Comparison of ENCODE assay signal across 37 cellular contexts in genomic region chr5:159481751-159482150, GRCh38.
DNase-seq lines count a peak whose midpoint lies in the region; FAIRE-seq and TF ChIP-seq lines count a peak whose summit lies in the region.
"Had no signal": no experiment of that assay in that cellular context is flagged by ENCODE, and none has a peak within 500 bp of the region (broad histone marks: within the 10 kb centered on the region; RNA-seq: fewer than 3 reads in every experiment).

No MANE protein-coding gene starts in this region.

- H3K4me3 ChIP-seq in mammary epithelial cell (replicated peaks in 1 of 3; ENCODE audit: insufficient read depth in 1 of 3, low read depth in 2 of 3, low read length in 3 of 3) (no peak overlapping the region), bronchial epithelial cell (ENCODE audit: low read depth, low read length) (no peak overlapping the region), epithelial cell of esophagus (ENCODE audit: low read length) (no peak overlapping the region), esophagus muscularis mucosa (no peak overlapping the region), ascending aorta (no peak overlapping the region)
- H3K4me3 ChIP-seq: A549; BLaER1; BLaER1 treated with 17β-estradiol and CSF1 and Interleukin-3, amounts not matched to agents 10 nM and 100 nM had no signal

- CTCF ChIA-PET in MCF 10A (lab: Yijun Ruan, JAX) (interaction anchor here (0.8 to 1.5 kb wide), 3 partner anchors 11 to 863 kb away, joined by 3 to 6 read pairs (median 4); no protein-coding TSS in a partner anchor), mammary epithelial cell (lab: Charles Lee; ENCODE audit: low non-redundant PET) (no interaction called here)

- intact Hi-C loops in MCF 10A (cut with micrococcal nuclease) = no loop called here
- intact Hi-C loops in mammary epithelial cell (cut with micrococcal nuclease) = no loop called here
- intact Hi-C loops in esophagus muscularis mucosa (cut with DNase I) = no loop called here
- intact Hi-C loops in ascending aorta (cut with DNase I) = no loop called here

- H3K27ac ChIP-seq in mammary epithelial cell (ENCODE audit: insufficient read depth, low read depth, low read length) (no peak overlapping the region), esophagus muscularis mucosa (replicated peaks in 1 of 4) (no peak overlapping the region), ascending aorta (no peak overlapping the region)
- H3K27ac ChIP-seq: 22Rv1; A549; BLaER1; BLaER1 treated with 17β-estradiol and CSF1 and Interleukin-3, amounts not matched to agents 10 nM and 100 nM; C4-2B had no signal

- H3K36me3 ChIP-seq in mammary epithelial cell (ENCODE audit: insufficient read depth, low read length) = no peaks in the 10 kb centered on the region
- H3K36me3 ChIP-seq in bronchial epithelial cell (ENCODE audit: control insufficient read depth, insufficient read depth, low read length) = no peaks in the 10 kb centered on the region
- no peaks in the 10 kb centered on the region for H3K36me3 ChIP-seq in esophagus muscularis mucosa
- no peaks in the 10 kb centered on the region for H3K36me3 ChIP-seq in ascending aorta
- H3K36me3 ChIP-seq: BE2C; BLaER1; BLaER1 treated with 17β-estradiol and CSF1 and Interleukin-3, amounts not matched to agents 10 nM and 100 nM had no signal

- no peaks in the 10 kb centered on the region for H3K4me1 ChIP-seq in mammary epithelial cell (ENCODE audit: insufficient read depth, low read length)
- H3K4me1 ChIP-seq in esophagus muscularis mucosa = no peaks in the 10 kb centered on the region
- no peaks in the 10 kb centered on the region for H3K4me1 ChIP-seq in ascending aorta
- H3K4me1 ChIP-seq: A549, BE2C, Caco-2 had no signal

- H3K27me3 ChIP-seq in mammary epithelial cell (ENCODE audit: insufficient read depth, low read length) (no peaks in the 10 kb centered on the region), bronchial epithelial cell (ENCODE audit: control insufficient read depth, insufficient read depth, low read length) (no peaks in the 10 kb centered on the region), esophagus muscularis mucosa (no peaks in the 10 kb centered on the region), ascending aorta (no peaks in the 10 kb centered on the region)
- H3K27me3 ChIP-seq: BE2C; BLaER1; BLaER1 treated with 17β-estradiol and CSF1 and Interleukin-3, amounts not matched to agents 10 nM and 100 nM had no signal

- dilution Hi-C loops in mammary epithelial cell (cut with HindIII; ENCODE audit: low sequenced_read_pairs) = loop anchor here (5.0 kb wide), 2 partner anchors 66 to 104 kb away; no protein-coding TSS in a partner anchor

- no peak for FAIRE-seq in bronchial epithelial cell (lab: Jason Lieb, UNC)
- FAIRE-seq: A204.1, A549, D721Med had no signal

- no peak for TF ChIP-seq CTCF in MCF 10A (IDR thresholded peaks at IDR 0.05; ENCODE audit: unreplicated experiment)
- no peak for TF ChIP-seq CTCF in mammary epithelial cell (conservative IDR thresholded peaks at IDR 0.05 in 1 of 2, IDR thresholded peaks at IDR 0.05 in 1 of 2; ENCODE audit: extremely low read depth in 1 of 2, insufficient read depth in 1 of 2, low read depth in 1 of 2, low read length in 2 of 2)
- no peak for TF ChIP-seq CTCF in bronchial epithelial cell (IDR thresholded peaks at IDR 0.05; ENCODE audit: insufficient read depth, low read length, severe bottlenecking)
- no peak for TF ChIP-seq CTCF in epithelial cell of esophagus (IDR thresholded peaks at IDR 0.05; ENCODE audit: insufficient read depth, low read depth, low read length, missing control alignments)
- no peak for TF ChIP-seq CTCF in esophagus muscularis mucosa (IDR thresholded peaks at IDR 0.05)
- TF ChIP-seq CTCF in ascending aorta (IDR thresholded peaks at IDR 0.05) = no peak

- H3K9me3 ChIP-seq in mammary epithelial cell (replicated peaks; ENCODE audit: insufficient read depth, low read length) (no peaks in the 10 kb centered on the region), esophagus muscularis mucosa (no peaks in the 10 kb centered on the region), ascending aorta (no peaks in the 10 kb centered on the region)
- H3K9me3 ChIP-seq: A549, BE2C, Caco-2 had no signal

- no peak overlapping the region for H3K9ac ChIP-seq in mammary epithelial cell (ENCODE audit: insufficient read depth, low read length)
- H3K9ac ChIP-seq: BLaER1; BLaER1 treated with 17β-estradiol and CSF1 and Interleukin-3, amounts not matched to agents 10 nM and 100 nM had no signal

- BruUV-seq in MCF 10A (replicated peaks; lab: Mats Ljungman, UMichigan) (no TSS peak), mammary epithelial cell (replicated peaks; lab: Mats Ljungman, UMichigan) (no TSS peak)

- POLR2A ChIA-PET in MCF 10A (lab: Yijun Ruan, JAX) = interaction anchor here (0.9 to 1.8 kb wide), 7 partner anchors 11 to 528 kb away, joined by 3 to 9 read pairs (median 5); partner anchors contain the start of gene TTC1

- no peaks in the 10 kb centered on the region for H3K79me2 ChIP-seq in mammary epithelial cell (ENCODE audit: insufficient read depth, low read length)

- DNase-seq in MCF 10A (ENCODE audit: unreplicated experiment) (no peak), mammary epithelial cell (no peak), bronchial epithelial cell (ENCODE audit: low read depth) (peak; percentile 53), epithelial cell of esophagus (ENCODE audit: low read depth) (peak; percentile 52), esophagus muscularis mucosa (ENCODE audit: extremely low spot score) (peak; percentile 64), superior temporal gyrus (ENCODE audit: extremely low spot score) (no peak), ascending aorta (ENCODE audit: low spot score in 2 of 2) (no peak), putamen (ENCODE audit: low spot score) (no peak)
- DNase-seq: 8988T; ACHN; AML-193; BE2C; C1 segment of cervical spinal cord; Caco-2; Calu3; CD4-positive, alpha-beta memory T cell; CD4-positive, alpha-beta T cell; CD4-positive, CD25-positive, alpha-beta regulatory T cell; CD8-positive, alpha-beta memory T cell; CD8-positive, alpha-beta T cell; COR-L47; DMS 273 treated with DMSO at 0.1 percent for 48 hours; DMS153; DMS53; DMS79; DMS79 treated with DMSO at 0.1 percent for 48 hours; DND-41; EL had no signal

- H3K27me3 Mint-ChIP-seq in MCF 10A (ENCODE audit: insufficient read depth, unreplicated experiment) = no peaks in the 10 kb centered on the region
- H3K27me3 Mint-ChIP-seq: B cell; CD4-positive, alpha-beta memory T cell; CD4-positive, alpha-beta T cell had no signal

- peaks cover 6% of the 10 kb centered on the region for H3K4me1 Mint-ChIP-seq in MCF 10A (ENCODE audit: insufficient read depth, unreplicated experiment)

- H3K4me2 ChIP-seq in mammary epithelial cell (ENCODE audit: insufficient read depth, low read depth, low read length) = no peak overlapping the region
- H3K4me2 ChIP-seq: A549; BLaER1; BLaER1 treated with 17β-estradiol and CSF1 and Interleukin-3, amounts not matched to agents 10 nM and 100 nM had no signal

- no peak for TF ChIP-seq EP300 in esophagus muscularis mucosa (IDR thresholded peaks at IDR 0.05)

- H3K27ac Mint-ChIP-seq in MCF 10A (ENCODE audit: low read depth, unreplicated experiment) = peak overlapping the region; percentile 24
- H3K27ac Mint-ChIP-seq: B cell; CD4-positive, alpha-beta memory T cell; CD4-positive, alpha-beta T cell; CD8-positive, alpha-beta memory T cell; CD8-positive, alpha-beta T cell had no signal

- H3K9me3 Mint-ChIP-seq in MCF 10A (ENCODE audit: unreplicated experiment) = no peaks in the 10 kb centered on the region
- H3K9me3 Mint-ChIP-seq: CD8-positive, alpha-beta T cell had no signal

- WGBS in mammary epithelial cell (ENCODE audit: low coverage, missing lambda C conversion rate) = 13% methylated on average over 1 of the region's 1 CpG
- WGBS in esophagus muscularis mucosa = 80% methylated on average over 1 of the region's 1 CpG

- no peaks in the 10 kb centered on the region for H4K20me1 ChIP-seq in mammary epithelial cell (ENCODE audit: insufficient read depth, low read length)
- H4K20me1 ChIP-seq: BLaER1; BLaER1 treated with 17β-estradiol and CSF1 and Interleukin-3, amounts not matched to agents 10 nM and 100 nM had no signal

- TF ChIP-seq POLR2A in esophagus muscularis mucosa (IDR thresholded peaks at IDR 0.05; ENCODE audit: low read depth) = no peak

- no peaks in the 10 kb centered on the region for H3K36me3 Mint-ChIP-seq in MCF 10A (ENCODE audit: insufficient read depth, unreplicated experiment)
- H3K36me3 Mint-ChIP-seq: CD14-positive monocyte; CD4-positive, alpha-beta memory T cell; CD4-positive, CD25-positive, alpha-beta regulatory T cell; CD8-positive, alpha-beta memory T cell; CD8-positive, alpha-beta T cell had no signal

- in situ Hi-C loops in mammary epithelial cell (cut with MboI; ENCODE audit: low sequenced_read_pairs in 2 of 2) = no loop called here

- H3K4me3 Mint-ChIP-seq in MCF 10A (ENCODE audit: unreplicated experiment) = no peak overlapping the region
- H3K4me3 Mint-ChIP-seq: B cell; CD14-positive monocyte; CD4-positive, alpha-beta memory T cell; CD4-positive, alpha-beta T cell; CD4-positive, CD25-positive, alpha-beta regulatory T cell; CD8-positive, alpha-beta memory T cell; CD8-positive, alpha-beta T cell had no signal

- no peak overlapping the region for H2AFZ ChIP-seq in mammary epithelial cell (ENCODE audit: low read depth, low read length)

Comparison
In these comparisons a context has a peak if more than half of its experiments do, and no peak if none do; other contexts are left out.
1. DNase-seq: peak in bronchial epithelial cell (single experiment), epithelial cell of esophagus (single experiment) and esophagus muscularis mucosa (single experiment); none in MCF 10A (single experiment), mammary epithelial cell (single experiment), superior temporal gyrus (single experiment), ascending aorta (0 of 2) and putamen (single experiment).